ENCODE assay signal across 20 cellular contexts in genomic region chr19:22622020-22622419, GRCh38. TPM values are rescaled to one million over a fixed set of nuclear protein-coding genes. Genes with fewer than 3 reads are reported as not detected.
"Had no signal": no experiment of that assay in that cellular context is flagged by ENCODE, and none has a peak within 500 bp of the region (broad histone marks: within the 10 kb centered on the region; RNA-seq: fewer than 3 reads in every experiment).

No MANE protein-coding gene starts in this region.

- H3K27ac ChIP-seq: neural progenitor cell, psoas muscle, stomach, tibial artery had no signal

- DNase-seq: dorsolateral prefrontal cortex; effector CD4-positive, alpha-beta T cell; mesenchymal stem cell; midbrain; naive thymus-derived CD4-positive, alpha-beta T cell; psoas muscle; right cardiac atrium; sigmoid colon; stimulated activated CD4-positive, alpha-beta T cell treated with anti-CD3 and anti-CD28 coated beads, Interleukin-2, amount 100 ng/mL, for 24 hours; stimulated activated CD4-positive, alpha-beta T cell treated with anti-CD3 and anti-CD28 coated beads, Interleukin-4, amount 100 ng/mL, for 24 hours; stimulated activated naive CD4-positive, alpha-beta T cell treated with Interleukin-2 at 50 U/mL for 16 hours; stomach; uterus had no signal

- H3K36me3 ChIP-seq: neural progenitor cell, sigmoid colon, stomach, tibial artery, uterus had no signal

- H3K36me3 Mint-ChIP-seq: neural progenitor cell; stimulated activated effector memory CD8-positive, alpha-beta T cell treated with anti-CD3 and anti-CD28 coated beads, Interleukin-12 subunit alpha, Interleukin-12 subunit beta, amount 100 ng/mL, for 72 hours; type B pancreatic cell had no signal

- H3K27me3 ChIP-seq: neural progenitor cell, uterus had no signal

- H3K4me3 ChIP-seq: lung, neural progenitor cell had no signal

- H3K4me3 Mint-ChIP-seq: nephron; neural progenitor cell; stimulated activated effector memory CD8-positive, alpha-beta T cell treated with anti-CD3 and anti-CD28 coated beads, Interleukin-12 subunit alpha, Interleukin-12 subunit beta, amount 100 ng/mL, for 72 hours; type B pancreatic cell had no signal

- ATAC-seq: left lobe of liver; naive thymus-derived CD4-positive, alpha-beta T cell; psoas muscle; stimulated activated effector memory CD8-positive, alpha-beta T cell treated with anti-CD3 and anti-CD28 coated beads, Interleukin-12 subunit alpha, Interleukin-12 subunit beta, amount 100 ng/mL, for 72 hours had no signal

- H3K4me1 ChIP-seq: neural progenitor cell, psoas muscle, uterus had no signal

- H3K27me3 Mint-ChIP-seq: type B pancreatic cell had no signal

- H3K27ac Mint-ChIP-seq: naive thymus-derived CD4-positive, alpha-beta T cell; nephron; neural progenitor cell; stimulated activated effector memory CD8-positive, alpha-beta T cell treated with anti-CD3 and anti-CD28 coated beads, Interleukin-12 subunit alpha, Interleukin-12 subunit beta, amount 100 ng/mL, for 72 hours; type B pancreatic cell had no signal

- H3K4me1 Mint-ChIP-seq: nephron; neural progenitor cell; stimulated activated effector memory CD8-positive, alpha-beta T cell treated with anti-CD3 and anti-CD28 coated beads, Interleukin-12 subunit alpha, Interleukin-12 subunit beta, amount 100 ng/mL, for 72 hours had no signal

- H3K9me3 ChIP-seq: psoas muscle, tibial artery, uterus had no signal

RNA-seq across cellular contexts. Expression of gene ZNF492, which starts 12.1 kb away (rescaled TPM):
- total RNA-seq: left lobe of liver had no signal
